20 cellular contexts compared by ENCODE assay signal in the genomic region with DNA sequence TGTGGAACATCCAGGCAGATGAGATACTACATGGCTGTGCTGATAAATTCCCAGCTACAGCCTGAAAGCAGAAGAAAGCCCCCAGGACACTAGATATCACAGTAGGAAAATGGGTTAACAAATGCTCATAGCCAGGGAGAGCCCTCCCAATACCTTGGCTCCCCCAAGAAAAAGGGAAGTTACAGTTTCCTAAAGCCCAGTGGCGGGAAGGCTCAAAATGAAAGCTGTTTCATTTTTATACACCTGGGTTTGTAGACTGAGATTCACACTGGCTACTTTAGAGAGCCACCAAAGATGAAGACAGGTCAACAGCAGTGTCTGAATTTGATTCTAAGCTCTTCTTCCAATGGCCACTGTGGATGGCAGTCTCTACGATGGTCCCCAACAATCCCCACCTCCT. TPM values are rescaled to one million over a fixed set of nuclear protein-coding genes. Genes with fewer than 3 reads are reported as not detected.
A peak's percentile ranks its signal among the peaks of the same experiment; 100 is the strongest.
DNase-seq lines count a peak whose midpoint lies in the region; ATAC-seq and TF ChIP-seq lines count a peak whose summit lies in the region.
"Had no signal": no experiment of that assay in that cellular context is flagged by ENCODE, and none has a peak within 500 bp of the region (broad histone marks: within the 10 kb centered on the region; RNA-seq: fewer than 3 reads in every experiment).

No MANE protein-coding gene starts in this region.

- H2AFZ ChIP-seq in MM.1S (ENCODE audit: low read length) = peak overlapping the region; percentile 24; the same call in 1 of the 2 replicates
- H2AFZ ChIP-seq: GM23248 had no signal

- H3K4me3 ChIP-seq in DOHH2 (ENCODE audit: low read length) = no peak overlapping the region
- H3K4me3 ChIP-seq in MM.1S (ENCODE audit: low read length) = no peak overlapping the region
- H3K4me3 ChIP-seq in A673 (ENCODE audit: low read depth, low read length, poor library complexity, severe bottlenecking) = no peak overlapping the region
- H3K4me3 ChIP-seq: GM23248, HAP-1, K562 had no signal

- H3K9ac ChIP-seq in MM.1S (ENCODE audit: low read length) = peak overlapping the region; percentile 2; the same call in 1 of the 2 replicates
- H3K9ac ChIP-seq: GM23248 had no signal

- no peaks in the 10 kb centered on the region for H3K36me3 Mint-ChIP-seq in stimulated activated memory B cell treated with anti-CD40 and anti-IgM and Interleukin-4, amounts not matched to agents 10 μg/mL and 1 μg/mL and 100 μg/mL, for 72 hours
- H3K36me3 Mint-ChIP-seq in mesothelial cell of epicardium = no peaks in the 10 kb centered on the region
- H3K36me3 Mint-ChIP-seq: CD4-positive, CD25-positive, alpha-beta regulatory T cell had no signal

- peaks cover 25% of the 10 kb centered on the region for H3K4me1 Mint-ChIP-seq in stimulated activated memory B cell treated with anti-CD40 and anti-IgM and Interleukin-4, amounts not matched to agents 10 μg/mL and 1 μg/mL and 100 μg/mL, for 72 hours
- H3K4me1 Mint-ChIP-seq in mesothelial cell of epicardium = no peaks in the 10 kb centered on the region
- H3K4me1 Mint-ChIP-seq: CD4-positive, CD25-positive, alpha-beta regulatory T cell had no signal

- H3K4me3 Mint-ChIP-seq in stimulated activated memory B cell treated with anti-CD40 and anti-IgM and Interleukin-4, amounts not matched to agents 10 μg/mL and 1 μg/mL and 100 μg/mL, for 72 hours = no peak overlapping the region
- H3K4me3 Mint-ChIP-seq in mesothelial cell of epicardium = no peak overlapping the region
- H3K4me3 Mint-ChIP-seq: CD4-positive, CD25-positive, alpha-beta regulatory T cell; CD8-positive, alpha-beta memory T cell had no signal

- H3K27ac ChIP-seq in DOHH2 (ENCODE audit: low read depth, low read length) (no peak overlapping the region), MM.1S (ENCODE audit: low read length) (peak overlapping the region; percentile 90; the same call in 1 of the 2 replicates), A673 (ENCODE audit: low read depth, low read length, poor library complexity, severe bottlenecking) (no peak overlapping the region)
- H3K27ac ChIP-seq: GM23248 had no signal

- CTCF ChIA-PET in A673 (lab: Charles Lee) = no interaction called here

- intact Hi-C loops in A673 (cut with micrococcal nuclease; ENCODE audit: unreplicated experiment) = no loop called here

- H3F3A ChIP-seq in DOHH2 (ENCODE audit: control insufficient read depth, insufficient read depth) (no peaks in the 10 kb centered on the region), MM.1S (ENCODE audit: insufficient read depth, low read length) (peaks cover 34% of the 10 kb centered on the region)

- H3K27me3 Mint-ChIP-seq in stimulated activated memory B cell treated with anti-CD40 and anti-IgM and Interleukin-4, amounts not matched to agents 10 μg/mL and 1 μg/mL and 100 μg/mL, for 72 hours = peaks cover 9% of the 10 kb centered on the region
- peaks cover 45% of the 10 kb centered on the region for H3K27me3 Mint-ChIP-seq in mesothelial cell of epicardium (ENCODE audit: low read depth)

- H3K79me2 ChIP-seq in DOHH2 (ENCODE audit: control insufficient read depth, low read length) (no peaks in the 10 kb centered on the region), MM.1S (ENCODE audit: low read length) (no peaks in the 10 kb centered on the region)

- no peaks in the 10 kb centered on the region for H3K9me3 ChIP-seq in DOHH2 (ENCODE audit: control insufficient read depth, insufficient read depth, low read length)
- H3K9me3 ChIP-seq in MM.1S (replicated peaks; ENCODE audit: insufficient read depth, low read length) = no peaks in the 10 kb centered on the region
- H3K9me3 ChIP-seq in A673 (ENCODE audit: low read depth, low read length, poor library complexity, severe bottlenecking) = no peaks in the 10 kb centered on the region
- H3K9me3 ChIP-seq: HAP-1 had no signal

- H3K27me3 ChIP-seq in DOHH2 (ENCODE audit: control insufficient read depth, low read length) = no peaks in the 10 kb centered on the region
- H3K27me3 ChIP-seq in MM.1S (replicated peaks; ENCODE audit: insufficient read depth, low read length) = no peaks in the 10 kb centered on the region
- H3K27me3 ChIP-seq in A673 (replicated peaks; ENCODE audit: insufficient read depth, low read depth, low read length, poor library complexity) = no peaks in the 10 kb centered on the region

- TF ChIP-seq CTCF in DOHH2 (IDR thresholded peaks at IDR 0.05; ENCODE audit: low read depth, low read length, poor library complexity, severe bottlenecking) (no peak), MM.1S (IDR thresholded peaks at IDR 0.05; ENCODE audit: low read length) (no peak), A673 (conservative IDR thresholded peaks at IDR 0.05; ENCODE audit: low read depth, low read length) (no peak), mesothelial cell of epicardium (IDR thresholded peaks at IDR 0.05; ENCODE audit: unreplicated experiment) (no peak)

- H3K9me2 ChIP-seq in DOHH2 (replicated peaks; ENCODE audit: control insufficient read depth, low read length) = no peaks in the 10 kb centered on the region
- no peaks in the 10 kb centered on the region for H3K9me2 ChIP-seq in MM.1S (replicated peaks; ENCODE audit: insufficient read depth, low read length)

- peaks cover 57% of the 10 kb centered on the region for H3K4me1 ChIP-seq in DOHH2 (ENCODE audit: control insufficient read depth, low read length)
- peaks cover 46% of the 10 kb centered on the region for H3K4me1 ChIP-seq in MM.1S (ENCODE audit: low read length)
- H3K4me1 ChIP-seq in A673 (ENCODE audit: insufficient read depth, low read length, poor library complexity, severe bottlenecking) = peaks cover 16% of the 10 kb centered on the region
- H3K4me1 ChIP-seq: HAP-1 had no signal

- POLR2A ChIA-PET in A673 (lab: Charles Lee; ENCODE audit: low non-redundant PET) = no interaction called here

- BruUV-seq in A673 (replicated peaks; lab: Mats Ljungman, UMichigan) = no TSS peak

- H4K20me1 ChIP-seq in DOHH2 (ENCODE audit: control insufficient read depth, insufficient read depth, low read depth, low read length) = no peaks in the 10 kb centered on the region
- H4K20me1 ChIP-seq in MM.1S (ENCODE audit: insufficient read depth, low read length) = no peaks in the 10 kb centered on the region

- no peak overlapping the region for H3K27ac Mint-ChIP-seq in stimulated activated memory B cell treated with anti-CD40 and anti-IgM and Interleukin-4, amounts not matched to agents 10 μg/mL and 1 μg/mL and 100 μg/mL, for 72 hours
- no peak overlapping the region for H3K27ac Mint-ChIP-seq in mesothelial cell of epicardium
- H3K27ac Mint-ChIP-seq: CD4-positive, CD25-positive, alpha-beta regulatory T cell; CD8-positive, alpha-beta memory T cell had no signal

- ATAC-seq in stimulated activated memory B cell treated with anti-CD40 and anti-IgM and Interleukin-4, amounts not matched to agents 10 μg/mL and 1 μg/mL and 100 μg/mL, for 72 hours = no peak
- ATAC-seq: K562 had no signal

- no peak for DNase-seq in MM.1S
- DNase-seq in RPMI8226 = peak; percentile 60
- no peak for DNase-seq in A673 (ENCODE audit: low spot score)
- no peak for DNase-seq in NCI-H748 treated with DMSO at 0.1 percent for 48 hours (lab: John Stamatoyannopoulos, UW)
- no peak for DNase-seq in mesothelial cell of epicardium (ENCODE audit: low spot score in 2 of 2, unreplicated experiment in 2 of 2)
- DNase-seq: AML-193; C1 segment of cervical spinal cord; CD4-positive, CD25-positive, alpha-beta regulatory T cell; CD8-positive, alpha-beta memory T cell; COR-L47; DMS 273 treated with DMSO at 0.1 percent for 48 hours; DND-41; GM23248; IMR-90; Karpas-422 had no signal

- H3K9me3 Mint-ChIP-seq in stimulated activated memory B cell treated with anti-CD40 and anti-IgM and Interleukin-4, amounts not matched to agents 10 μg/mL and 1 μg/mL and 100 μg/mL, for 72 hours = no peaks in the 10 kb centered on the region
- peaks cover 8% of the 10 kb centered on the region for H3K9me3 Mint-ChIP-seq in mesothelial cell of epicardium
- H3K9me3 Mint-ChIP-seq: CD4-positive, CD25-positive, alpha-beta regulatory T cell had no signal

- no peaks in the 10 kb centered on the region for H3K36me3 ChIP-seq in DOHH2 (ENCODE audit: control insufficient read depth, low read length)
- no peaks in the 10 kb centered on the region for H3K36me3 ChIP-seq in MM.1S (replicated peaks; ENCODE audit: insufficient read depth, low read length)
- H3K36me3 ChIP-seq in A673 (ENCODE audit: insufficient read depth, low read length, poor library complexity, severe bottlenecking) = no peaks in the 10 kb centered on the region
- H3K36me3 ChIP-seq: HAP-1 had no signal

- H3K4me2 ChIP-seq in DOHH2 (ENCODE audit: low read length) = peak overlapping the region; percentile 16
- peak overlapping the region; percentile 40; the same call in 1 of the 2 replicates for H3K4me2 ChIP-seq in MM.1S (ENCODE audit: low read depth, low read length)

RNA-seq across cellular contexts. Expression of gene TOPAZ1, which starts 55.0 kb away (rescaled TPM):
- total RNA-seq in A673 (2021) = not detected in 2 replicates
- not detected in 3 replicates for total RNA-seq in mesothelial cell of epicardium
- total RNA-seq: CD4-positive, CD25-positive, alpha-beta regulatory T cell; CD8-positive, alpha-beta memory T cell; GM23248; H4; IMR-90; K562 had no signal
